ENCODE assay signal across 16 cellular contexts in the genomic region with DNA sequence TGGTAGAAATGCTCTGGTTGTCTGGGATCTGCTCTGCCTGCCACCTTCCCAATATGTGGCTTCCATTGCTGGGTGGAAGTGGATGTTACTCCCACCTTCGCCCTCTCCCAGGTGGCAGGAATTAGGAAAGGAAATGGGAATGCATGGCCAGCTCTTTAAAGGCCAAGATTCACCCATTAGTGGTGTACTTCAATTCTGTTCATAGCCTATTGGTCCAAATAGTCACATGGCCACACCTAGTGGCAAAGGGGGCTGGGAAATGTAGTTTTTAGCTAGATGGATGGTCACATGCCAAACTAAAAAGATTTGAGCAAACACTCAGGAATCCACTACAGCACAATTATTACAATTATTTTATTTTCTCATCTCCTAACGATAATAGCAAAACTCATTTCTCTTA.
DNase-seq lines count a peak whose midpoint lies in the region; ATAC-seq and TF ChIP-seq lines count a peak whose summit lies in the region.
"Had no signal": no experiment of that assay in that cellular context is flagged by ENCODE, and none has a peak within 500 bp of the region (broad histone marks: within the 10 kb centered on the region; RNA-seq: fewer than 3 reads in every experiment).

No MANE protein-coding gene starts in this region.

- no peaks in the 10 kb centered on the region for H4K20me1 ChIP-seq in PC-3 (ENCODE audit: low read length)

- DNase-seq in CD4-positive, CD25-positive, alpha-beta regulatory T cell: peak in 2 of 3 donors; percentile 7 to 14
- DNase-seq in PC-3: peak; percentile 3
- DNase-seq in fibroblast of pulmonary artery (ENCODE audit: low read depth): peak; percentile 1
- no peak for DNase-seq in H4 (ENCODE audit: low spot score)
- no peak for DNase-seq in NCI-H345 (lab: John Stamatoyannopoulos, UW)
- DNase-seq: activated CD4-positive, alpha-beta T cell treated with anti-CD3 and anti-CD28 coated beads for 1 hour; heart left ventricle; NCI-H1092 treated with DMSO at 0.1 percent for 48 hours; NCI-H524 treated with DMSO at 0.1 percent for 48 hours; occipital lobe; spleen; tibial artery had no signal

- H3K4me1 Mint-ChIP-seq in CD4-positive, CD25-positive, alpha-beta regulatory T cell: peaks cover 0 to 6% (median 0%) of the 10 kb centered on the region in 4 donors

- H3K36me3 Mint-ChIP-seq in CD4-positive, CD25-positive, alpha-beta regulatory T cell: no peaks in the 10 kb centered on the region

- H3F3A ChIP-seq in PC-3 (ENCODE audit: low read length, unreplicated experiment): no peaks in the 10 kb centered on the region

- no peak overlapping the region for H3K4me3 Mint-ChIP-seq in CD4-positive, CD25-positive, alpha-beta regulatory T cell

- H3K9me3 ChIP-seq in CD4-positive, CD25-positive, alpha-beta regulatory T cell (ENCODE audit: control insufficient read depth in 2 of 2, low read length in 2 of 2): no peaks in the 10 kb centered on the region
- no peaks in the 10 kb centered on the region for H3K9me3 ChIP-seq in PC-3 (ENCODE audit: low read length)
- H3K9me3 ChIP-seq: SJCRH30 had no signal

- H3K4me3 ChIP-seq in CD4-positive, CD25-positive, alpha-beta regulatory T cell (ENCODE audit: low read depth, low read length): no peak overlapping the region
- no peak overlapping the region for H3K4me3 ChIP-seq in PC-3 (ENCODE audit: low read length)
- no peak overlapping the region for H3K4me3 ChIP-seq in fibroblast of pulmonary artery (replicated peaks; ENCODE audit: low read depth, low read length)
- H3K4me3 ChIP-seq: heart left ventricle, SJCRH30, spleen, tibial artery had no signal

- POLR2A ChIA-PET in PC-3 (lab: Charles Lee; ENCODE audit: unreplicated experiment): no interaction called here

- intact Hi-C loops in PC-3 (cut with micrococcal nuclease): no loop called here

- H3K9me2 ChIP-seq in PC-3 (replicated peaks; ENCODE audit: low read length): no peaks in the 10 kb centered on the region

- no peaks in the 10 kb centered on the region for H3K4me1 ChIP-seq in CD4-positive, CD25-positive, alpha-beta regulatory T cell (ENCODE audit: control insufficient read depth, insufficient read depth, low read length, poor library complexity, severe bottlenecking)
- no peaks in the 10 kb centered on the region for H3K4me1 ChIP-seq in PC-3 (ENCODE audit: insufficient read depth, low read length)
- H3K4me1 ChIP-seq: heart left ventricle, SJCRH30, spleen, tibial artery had no signal

- H3K27ac ChIP-seq in CD4-positive, CD25-positive, alpha-beta regulatory T cell (ENCODE audit: insufficient read depth, low read length, poor library complexity, severe bottlenecking): no peak overlapping the region
- no peak overlapping the region for H3K27ac ChIP-seq in PC-3 (ENCODE audit: low read length)
- H3K27ac ChIP-seq: heart left ventricle, SJCRH30, spleen, tibial artery had no signal

- H3K9ac ChIP-seq in PC-3 (ENCODE audit: low read length): no peak overlapping the region

- no peak overlapping the region for H2AFZ ChIP-seq in PC-3 (ENCODE audit: low read length)

- H3K27ac Mint-ChIP-seq in CD4-positive, CD25-positive, alpha-beta regulatory T cell: no peak overlapping the region

- H3K27me3 ChIP-seq in CD4-positive, CD25-positive, alpha-beta regulatory T cell (ENCODE audit: control insufficient read depth, insufficient read depth, low read length): peaks cover 2% of the 10 kb centered on the region
- H3K27me3 ChIP-seq in PC-3 (ENCODE audit: low read length): peaks cover 12% of the 10 kb centered on the region; the same call in 1 of the 2 replicates
- H3K27me3 ChIP-seq: heart left ventricle, SJCRH30, spleen, tibial artery had no signal

- no peak for ATAC-seq in CD4-positive, CD25-positive, alpha-beta regulatory T cell (ENCODE audit: low read depth in 2 of 2)
- ATAC-seq in GM21723 (IDR thresholded peaks at IDR 0.05; ENCODE audit: unreplicated experiment): peak; percentile 60
- ATAC-seq in PC-3: no peak
- no peak for ATAC-seq in GM19397 (IDR thresholded peaks at IDR 0.05; ENCODE audit: unreplicated experiment)
- no peak for ATAC-seq in HG02571 (IDR thresholded peaks at IDR 0.05; ENCODE audit: unreplicated experiment)

- peaks cover 0 to 5% (median 1%) of the 10 kb centered on the region in 7 donors for H3K9me3 Mint-ChIP-seq in CD4-positive, CD25-positive, alpha-beta regulatory T cell

- CTCF ChIA-PET in PC-3 (lab: Charles Lee): no interaction called here

- H3K79me2 ChIP-seq in PC-3 (ENCODE audit: low read length): no peaks in the 10 kb centered on the region

- no peak for TF ChIP-seq CTCF in PC-3 (conservative IDR thresholded peaks at IDR 0.05; ENCODE audit: low read depth, low read length)
- TF ChIP-seq CTCF in fibroblast of pulmonary artery (IDR thresholded peaks at IDR 0.05; ENCODE audit: low read length, missing control alignments): no peak

- BruUV-seq in PC-3 (replicated peaks; lab: Mats Ljungman, UMichigan): no TSS peak

- no peak overlapping the region for H3K4me2 ChIP-seq in PC-3 (ENCODE audit: low read length)

- H3K27me3 Mint-ChIP-seq in CD4-positive, CD25-positive, alpha-beta regulatory T cell: peaks cover 18% of the 10 kb centered on the region

- H3K36me3 ChIP-seq in CD4-positive, CD25-positive, alpha-beta regulatory T cell (ENCODE audit: control insufficient read depth, insufficient read depth, low read length): no peaks in the 10 kb centered on the region
- H3K36me3 ChIP-seq in PC-3 (ENCODE audit: low read depth, low read length): no peaks in the 10 kb centered on the region
- H3K36me3 ChIP-seq: heart left ventricle, SJCRH30, spleen, tibial artery had no signal

Comparison
In these comparisons a context has a peak if more than half of its experiments do, and no peak if none do; other contexts are left out.
1. DNase-seq: peak in CD4-positive, CD25-positive, alpha-beta regulatory T cell (2 of 3), PC-3 (single experiment) and fibroblast of pulmonary artery (single experiment); none in H4 (single experiment) and NCI-H345 (single experiment).